ENCODE assay signal across 11 cellular contexts in genomic region chr7:139461219-139461618, GRCh38. TPM values are rescaled to one million over a fixed set of nuclear protein-coding genes. Genes with fewer than 3 reads are reported as not detected.
"Had no signal": no experiment of that assay in that cellular context is flagged by ENCODE, and none has a peak within 500 bp of the region (broad histone marks: within the 10 kb centered on the region; RNA-seq: fewer than 3 reads in every experiment).

No MANE protein-coding gene starts in this region.

RNA-seq across cellular contexts. Expression of gene KLRG2, which starts 22.3 kb away (rescaled TPM):
- total RNA-seq: dermis microvascular lymphatic vessel endothelial cell; endothelial cell of umbilical vein; glomerular endothelial cell; left lobe of liver; left ventricle myocardium inferior; mesenteric fat pad; mucosa of descending colon; myocyte; naive thymus-derived CD8-positive, alpha-beta T cell had no signal
- polyA plus RNA-seq: endothelial cell of umbilical vein, heart right ventricle, liver had no signal
